ENCODE assay signal across 32 cellular contexts in genomic region chr10:16699435-16699834, GRCh38.
"Had no signal": no experiment of that assay in that cellular context is flagged by ENCODE, and none has a peak within 500 bp of the region (broad histone marks: within the 10 kb centered on the region; RNA-seq: fewer than 3 reads in every experiment).

No MANE protein-coding gene starts in this region.

- H3K9me3 Mint-ChIP-seq: activated T-helper 1 cell treated with anti-CD3 and anti-CD28 coated beads, Interleukin-12 subunit alpha, Interleukin-12 subunit beta, Interleukin-2, Interleukin-4 antibody, amounts not matched to agents 30 ng/mL and 10 ng/mL and 1 ng/mL, durations not matched to agents 14 hours and 24 hours and 36 hours; effector memory CD8-positive, alpha-beta T cell; natural killer cell; stimulated activated effector memory CD8-positive, alpha-beta T cell treated with anti-CD3 and anti-CD28 coated beads, Interleukin-12 subunit alpha, Interleukin-12 subunit beta, amount 100 ng/mL, for 72 hours; stimulated activated naive CD8-positive, alpha-beta T cell treated with anti-CD3 and anti-CD28 coated beads, Interleukin-15, Interleukin-2, amounts not matched to agents 100 ng/mL and 50 ng/mL, for 24 hours; type B pancreatic cell had no signal

- H3K4me1 ChIP-seq: adrenal gland, ascending aorta, gastroesophageal sphincter, left lung, lower lobe of right lung, sigmoid colon, uterus had no signal

- H3K36me3 ChIP-seq: adrenal gland, ascending aorta, lower lobe of right lung, neutrophil, ovary, thoracic aorta, uterus had no signal

- H3K4me3 ChIP-seq: adrenal gland, ascending aorta, coronary artery, dorsolateral prefrontal cortex, gastroesophageal sphincter, heart right ventricle, left lung, lower lobe of right lung, ovary, sigmoid colon, thoracic aorta, uterus had no signal

- H3K27me3 ChIP-seq: adrenal gland, ascending aorta, brain microvascular endothelial cell, dorsolateral prefrontal cortex, gastroesophageal sphincter, heart right ventricle, left lung, neutrophil, ovary, sigmoid colon, uterus had no signal

- DNase-seq: activated CD4-positive, alpha-beta T cell treated with anti-CD3 and anti-CD28 coated beads for 48 hours; activated CD4-positive, alpha-beta T cell treated with anti-CD3 and anti-CD28 coated beads, Interleukin-2, amount 50 U/mL, for 48 hours; activated CD8-positive, alpha-beta memory T cell treated with anti-CD3 and anti-CD28 coated beads for 24 hours; activated effector memory CD4-positive, alpha-beta T cell treated with anti-CD3 and anti-CD28 coated beads, Interleukin-2, amount 50 U/mL, for 16 hours; activated naive CD4-positive, alpha-beta T cell treated with anti-CD3 and anti-CD28 coated beads for 36 hours; activated naive CD8-positive, alpha-beta T cell treated with anti-CD3 and anti-CD28 coated beads for 36 hours; adrenal gland; brain microvascular endothelial cell; dorsolateral prefrontal cortex; effector memory CD8-positive, alpha-beta T cell; heart right ventricle; left lung; lower lobe of right lung; mesenchymal stem cell; natural killer cell; ovary; sigmoid colon; small intestine; stimulated activated CD4-positive, alpha-beta T cell treated with anti-CD3 and anti-CD28 coated beads, Interleukin-4, amount 100 ng/mL, for 24 hours; T-helper 9 cell; uterus had no signal

- H3K27ac ChIP-seq: adrenal gland, ascending aorta, brain microvascular endothelial cell, coronary artery, dorsolateral prefrontal cortex, gastroesophageal sphincter, heart right ventricle, left lung, lower lobe of right lung, neutrophil, ovary, sigmoid colon, thoracic aorta, uterus, VCaP had no signal

- H3K36me3 Mint-ChIP-seq: natural killer cell, type B pancreatic cell had no signal

- H3K4me3 Mint-ChIP-seq: activated naive CD4-positive, alpha-beta T cell treated with anti-CD3 and anti-CD28 coated beads for 36 hours; activated naive CD8-positive, alpha-beta T cell treated with anti-CD3 and anti-CD28 coated beads for 36 hours; activated T-helper 1 cell treated with anti-CD3 and anti-CD28 coated beads, Interleukin-12 subunit alpha, Interleukin-12 subunit beta, Interleukin-2, Interleukin-4 antibody, amounts not matched to agents 30 ng/mL and 10 ng/mL and 1 ng/mL, durations not matched to agents 14 hours and 24 hours and 36 hours; effector memory CD8-positive, alpha-beta T cell; natural killer cell; stimulated activated effector memory CD8-positive, alpha-beta T cell treated with anti-CD3 and anti-CD28 coated beads, Interleukin-12 subunit alpha, Interleukin-12 subunit beta, amount 100 ng/mL, for 72 hours; stimulated activated naive CD8-positive, alpha-beta T cell treated with anti-CD3 and anti-CD28 coated beads, Interleukin-15, Interleukin-2, amounts not matched to agents 100 ng/mL and 50 ng/mL, for 24 hours; type B pancreatic cell had no signal

- H3K27ac Mint-ChIP-seq: activated naive CD4-positive, alpha-beta T cell treated with anti-CD3 and anti-CD28 coated beads for 36 hours; activated naive CD8-positive, alpha-beta T cell treated with anti-CD3 and anti-CD28 coated beads for 36 hours; activated T-helper 1 cell treated with anti-CD3 and anti-CD28 coated beads, Interleukin-12 subunit alpha, Interleukin-12 subunit beta, Interleukin-2, Interleukin-4 antibody, amounts not matched to agents 30 ng/mL and 10 ng/mL and 1 ng/mL, durations not matched to agents 14 hours and 24 hours and 36 hours; effector memory CD8-positive, alpha-beta T cell; natural killer cell; progenitor cell of endocrine pancreas; stimulated activated effector memory CD8-positive, alpha-beta T cell treated with anti-CD3 and anti-CD28 coated beads, Interleukin-12 subunit alpha, Interleukin-12 subunit beta, amount 100 ng/mL, for 72 hours; stimulated activated naive CD8-positive, alpha-beta T cell treated with anti-CD3 and anti-CD28 coated beads, Interleukin-15, Interleukin-2, amounts not matched to agents 100 ng/mL and 50 ng/mL, for 24 hours; type B pancreatic cell had no signal

- H3K27me3 Mint-ChIP-seq: activated naive CD8-positive, alpha-beta T cell treated with anti-CD3 and anti-CD28 coated beads for 36 hours; effector memory CD8-positive, alpha-beta T cell; progenitor cell of endocrine pancreas; stimulated activated naive CD8-positive, alpha-beta T cell treated with anti-CD3 and anti-CD28 coated beads, Interleukin-15, Interleukin-2, amounts not matched to agents 100 ng/mL and 50 ng/mL, for 24 hours; type B pancreatic cell had no signal

- H3K9me3 ChIP-seq: adrenal gland, ascending aorta, gastroesophageal sphincter, left lung, lower lobe of right lung, neutrophil, ovary, sigmoid colon, thoracic aorta, uterus had no signal

- H3K4me1 Mint-ChIP-seq: activated naive CD8-positive, alpha-beta T cell treated with anti-CD3 and anti-CD28 coated beads for 36 hours; stimulated activated effector memory CD8-positive, alpha-beta T cell treated with anti-CD3 and anti-CD28 coated beads, Interleukin-12 subunit alpha, Interleukin-12 subunit beta, amount 100 ng/mL, for 72 hours had no signal
